20 cellular contexts compared by ENCODE assay signal in the genomic region with DNA sequence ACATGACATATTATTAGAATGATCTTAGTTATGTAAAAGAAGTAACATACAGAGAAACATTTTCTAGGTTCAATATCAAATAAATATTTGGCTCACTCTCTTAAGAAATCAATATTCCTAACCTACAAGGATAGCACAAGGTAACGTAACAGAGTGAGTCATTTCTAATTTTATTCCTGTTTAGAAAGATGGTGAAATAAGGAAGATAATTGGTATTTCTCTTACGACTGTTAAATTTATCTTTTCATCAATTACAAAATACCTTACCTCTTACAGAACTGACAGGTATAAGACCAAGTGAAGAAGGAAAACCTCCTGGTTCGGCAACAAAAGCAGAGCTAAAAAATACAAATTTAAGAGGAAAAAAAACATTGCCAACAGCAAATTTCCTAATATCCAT. TPM values are rescaled to one million over a fixed set of nuclear protein-coding genes. Genes with fewer than 3 reads are reported as not detected.
DNase-seq lines count a peak whose midpoint lies in the region; ATAC-seq, FAIRE-seq and TF ChIP-seq lines count a peak whose summit lies in the region.
"Had no signal": no experiment of that assay in that cellular context is flagged by ENCODE, and none has a peak within 500 bp of the region (broad histone marks: within the 10 kb centered on the region; RNA-seq: fewer than 3 reads in every experiment).

No MANE protein-coding gene starts in this region.

- no peak for TF ChIP-seq POLR2A in body of pancreas (IDR thresholded peaks at IDR 0.05)

- no peaks in the 10 kb centered on the region for H3K27me3 ChIP-seq in body of pancreas

- H3K4me3 ChIP-seq in body of pancreas = no peak overlapping the region
- H3K4me3 ChIP-seq: HAP-1 had no signal

- intact Hi-C loops in body of pancreas (cut with DNase I) = no loop called here

- peak; percentile 29 for FAIRE-seq in D721Med (lab: Jason Lieb, UNC)
- FAIRE-seq: GM12891, GM18507, H54 had no signal

- no peaks in the 10 kb centered on the region for H3K4me1 ChIP-seq in body of pancreas
- H3K4me1 ChIP-seq: Caco-2, HAP-1 had no signal

- ATAC-seq in HG03159 (IDR thresholded peaks at IDR 0.05; ENCODE audit: unreplicated experiment) (no peak), body of pancreas (no peak)
- ATAC-seq: CD8-positive, alpha-beta T cell had no signal

- no peak for TF ChIP-seq CTCF in D721Med (IDR thresholded peaks at IDR 0.05; ENCODE audit: insufficient read depth, missing control alignments)
- no peak for TF ChIP-seq CTCF in body of pancreas (IDR thresholded peaks at IDR 0.05)

- 64 to 65% methylated on average over 3 of the region's 3 CpGs for WGBS in body of pancreas, 2 donors

- no peaks in the 10 kb centered on the region for H3K9me3 ChIP-seq in body of pancreas
- H3K9me3 ChIP-seq: Caco-2, HAP-1 had no signal

- H3K36me3 ChIP-seq in body of pancreas (replicated peaks in 1 of 2; ENCODE audit: insufficient read depth in 1 of 2, low read depth in 2 of 2) = peaks cover 0 to 7% of the 10 kb centered on the region in 2 donors

- DNase-seq in D721Med (ENCODE audit: insufficient read length, low spot score) (no peak), caudate nucleus (lab: John Stamatoyannopoulos, UW) (no peak), putamen (ENCODE audit: low spot score) (peak; percentile 18), body of pancreas (no peak)
- no peak for DNase-seq in stimulated activated CD4-positive, alpha-beta T cell treated with anti-CD3 and anti-CD28 coated beads, Interleukin-2, amount 100 ng/mL, for 24 hours
- DNase-seq: 8988T; C1 segment of cervical spinal cord; Caco-2; CD8-positive, alpha-beta T cell; DMS 273 treated with DMSO at 0.1 percent for 48 hours; DMS79; EL; GF-D8; GOT3; HFFc6 had no signal

- H3K27ac ChIP-seq in caudate nucleus (ENCODE audit: low read depth, low read length) (peak overlapping the region; percentile 61), body of pancreas (no peak overlapping the region)

RNA-seq across cellular contexts. Expression of a gene that starts 45.1 kb away (rescaled TPM):
- total RNA-seq in body of pancreas = not detected
